Comparison of ENCODE assay signal across 26 cellular contexts in genomic region chr9:94696545-94696944, GRCh38. TPM values are rescaled to one million over a fixed set of nuclear protein-coding genes. Genes with fewer than 3 reads are reported as not detected.
DNase-seq lines count a peak whose midpoint lies in the region; ATAC-seq, FAIRE-seq and TF ChIP-seq lines count a peak whose summit lies in the region.
"Had no signal": no experiment of that assay in that cellular context is flagged by ENCODE, and none has a peak within 500 bp of the region (broad histone marks: within the 10 kb centered on the region; RNA-seq: fewer than 3 reads in every experiment).

No MANE protein-coding gene starts in this region.

- H3K27ac Mint-ChIP-seq in Caco-2 (ENCODE audit: unreplicated experiment) (peak overlapping the region; percentile 85), astrocyte (ENCODE audit: unreplicated experiment) (peak overlapping the region; percentile 43), nephron (peak overlapping the region; percentile 9 to 76 (median 72)), natural killer cell (no peak overlapping the region)
- H3K27ac Mint-ChIP-seq: CD14-positive monocyte; CD4-positive, alpha-beta T cell had no signal

- POLR2A ChIA-PET in Caco-2 (lab: Charles Lee): interaction anchor here (2.2 kb wide), 1 partner anchor 30 kb away, joined by 7 read pairs; the partner anchor contains the start of gene AOPEP

- H3K36me3 Mint-ChIP-seq in Caco-2 (ENCODE audit: insufficient read depth, unreplicated experiment): peaks cover 13% of the 10 kb centered on the region
- H3K36me3 Mint-ChIP-seq in astrocyte (ENCODE audit: low read depth, unreplicated experiment): no peaks in the 10 kb centered on the region
- H3K36me3 Mint-ChIP-seq in nephron (ENCODE audit: low read depth): no peaks in the 10 kb centered on the region
- no peaks in the 10 kb centered on the region for H3K36me3 Mint-ChIP-seq in natural killer cell
- H3K36me3 Mint-ChIP-seq: CD14-positive monocyte had no signal

- H3K4me2 ChIP-seq in astrocyte (ENCODE audit: low read length): no peak overlapping the region
- H3K4me2 ChIP-seq: A549; BLaER1 treated with 17β-estradiol and CSF1 and Interleukin-3, amounts not matched to agents 10 nM and 100 nM had no signal

- H3K27me3 ChIP-seq in Caco-2 (replicated peaks; ENCODE audit: control insufficient read depth, insufficient read depth, low read length) (no peaks in the 10 kb centered on the region), astrocyte (ENCODE audit: insufficient read depth, low read length) (no peaks in the 10 kb centered on the region)
- H3K27me3 ChIP-seq: BE2C; BLaER1 treated with 17β-estradiol and CSF1 and Interleukin-3, amounts not matched to agents 10 nM and 100 nM had no signal

- H3K4me3 ChIP-seq in Caco-2 (ENCODE audit: low read depth, low read length): no peak overlapping the region
- no peak overlapping the region for H3K4me3 ChIP-seq in astrocyte (ENCODE audit: insufficient read depth, low read depth, low read length)
- H3K4me3 ChIP-seq: A549; BLaER1 treated with 17β-estradiol and CSF1 and Interleukin-3, amounts not matched to agents 10 nM and 100 nM; GM23248 had no signal

- no peaks in the 10 kb centered on the region for H3K36me3 ChIP-seq in Caco-2 (ENCODE audit: control insufficient read depth, insufficient read depth, low read length)
- no peaks in the 10 kb centered on the region for H3K36me3 ChIP-seq in astrocyte (ENCODE audit: insufficient read depth, low read length)
- H3K36me3 ChIP-seq: BE2C; BLaER1 treated with 17β-estradiol and CSF1 and Interleukin-3, amounts not matched to agents 10 nM and 100 nM had no signal

- no peak overlapping the region for H3K27ac ChIP-seq in astrocyte (ENCODE audit: low read depth, low read length)
- H3K27ac ChIP-seq: A549; BLaER1 treated with 17β-estradiol and CSF1 and Interleukin-3, amounts not matched to agents 10 nM and 100 nM; GM23248 had no signal

- CTCF ChIA-PET in Caco-2 (lab: Charles Lee): no interaction called here

- intact Hi-C loops in Caco-2 (cut with micrococcal nuclease; ENCODE audit: unreplicated experiment): no loop called here
- intact Hi-C loops in natural killer cell (cut with micrococcal nuclease): loop anchor here (5.0 kb wide), 1 partner anchor 56 kb away; no protein-coding TSS in a partner anchor

- TF ChIP-seq CTCF in Caco-2 (IDR thresholded peaks at IDR 0.05; ENCODE audit: insufficient read depth in 1 of 2, low read depth in 1 of 2, low read length in 1 of 2, severe bottlenecking in 1 of 2, unreplicated experiment in 1 of 2) (no peak), astrocyte (IDR thresholded peaks at IDR 0.05; ENCODE audit: insufficient read depth, low read depth, low read length) (no peak), nephron (IDR thresholded peaks at IDR 0.05; ENCODE audit: unreplicated experiment in 3 of 3) (no peak), natural killer cell (IDR thresholded peaks at IDR 0.05) (no peak)

- H3K79me2 ChIP-seq in astrocyte (ENCODE audit: insufficient read depth, low read length): no peaks in the 10 kb centered on the region

- no peaks in the 10 kb centered on the region for H4K20me1 ChIP-seq in astrocyte (ENCODE audit: insufficient read depth, low read length)
- H4K20me1 ChIP-seq: BLaER1 treated with 17β-estradiol and CSF1 and Interleukin-3, amounts not matched to agents 10 nM and 100 nM had no signal

- DNase-seq in Caco-2 (no peak), astrocyte (ENCODE audit: low read depth) (no peak), left lobe of liver (ENCODE audit: low spot score) (peak; percentile 3), natural killer cell (no peak)
- DNase-seq: 8988T; ACHN; AML-193; BE2C; Calu3; CD4-positive, alpha-beta T cell; CD8-positive, alpha-beta memory T cell; DMS53; DMS79 treated with DMSO at 0.1 percent for 48 hours; GF-D8; H9 had no signal

- H3K9ac ChIP-seq in astrocyte (ENCODE audit: low read length): no peak overlapping the region
- H3K9ac ChIP-seq: BLaER1 treated with 17β-estradiol and CSF1 and Interleukin-3, amounts not matched to agents 10 nM and 100 nM; GM23248 had no signal

- H3K4me1 Mint-ChIP-seq in Caco-2 (ENCODE audit: low read depth, unreplicated experiment) (peaks cover 58% of the 10 kb centered on the region), astrocyte (ENCODE audit: low read depth, unreplicated experiment) (peaks cover 34% of the 10 kb centered on the region), nephron (peaks cover 33% of the 10 kb centered on the region), natural killer cell (no peaks in the 10 kb centered on the region)
- H3K4me1 Mint-ChIP-seq: CD14-positive monocyte; CD8-positive, alpha-beta memory T cell had no signal

- no TSS peak for BruUV-seq in Caco-2 (replicated peaks; lab: Mats Ljungman, UMichigan)

- H3K27me3 Mint-ChIP-seq in Caco-2 (ENCODE audit: insufficient read depth, unreplicated experiment) (no peaks in the 10 kb centered on the region), astrocyte (ENCODE audit: low read depth, unreplicated experiment) (no peaks in the 10 kb centered on the region), nephron (ENCODE audit: low read depth) (no peaks in the 10 kb centered on the region), natural killer cell (ENCODE audit: low read depth in 2 of 2) (peaks cover 10 to 27% of the 10 kb centered on the region in 2 donors)

- FAIRE-seq in astrocyte (lab: Jason Lieb, UNC): no peak
- FAIRE-seq: A549, GM12892 had no signal

- H2AFZ ChIP-seq in astrocyte (ENCODE audit: low read depth, low read length): no peak overlapping the region
- H2AFZ ChIP-seq: GM23248 had no signal

- peaks cover 10% of the 10 kb centered on the region for H3K9me3 Mint-ChIP-seq in Caco-2 (ENCODE audit: unreplicated experiment)
- peaks cover 4% of the 10 kb centered on the region for H3K9me3 Mint-ChIP-seq in astrocyte (ENCODE audit: unreplicated experiment)
- no peaks in the 10 kb centered on the region for H3K9me3 Mint-ChIP-seq in nephron
- no peaks in the 10 kb centered on the region for H3K9me3 Mint-ChIP-seq in natural killer cell
- H3K9me3 Mint-ChIP-seq: CD14-positive monocyte; CD4-positive, alpha-beta T cell; CD8-positive, alpha-beta memory T cell; H9 had no signal

- ATAC-seq in left lobe of liver: no peak
- no peak for ATAC-seq in HG03159 (IDR thresholded peaks at IDR 0.05; ENCODE audit: unreplicated experiment)
- ATAC-seq in natural killer cell: no peak
- no peak for ATAC-seq in HG03108 (IDR thresholded peaks at IDR 0.05; ENCODE audit: unreplicated experiment)
- ATAC-seq: A549, HCT116 had no signal

- no peak overlapping the region for H3K4me3 Mint-ChIP-seq in Caco-2 (ENCODE audit: unreplicated experiment)
- H3K4me3 Mint-ChIP-seq in astrocyte (ENCODE audit: unreplicated experiment): no peak overlapping the region
- no peak overlapping the region for H3K4me3 Mint-ChIP-seq in nephron
- no peak overlapping the region for H3K4me3 Mint-ChIP-seq in natural killer cell
- H3K4me3 Mint-ChIP-seq: CD14-positive monocyte; CD4-positive, alpha-beta T cell; CD8-positive, alpha-beta memory T cell; H9 had no signal

- no peaks in the 10 kb centered on the region; the same call in 1 of the 2 replicates for H3K9me3 ChIP-seq in Caco-2
- H3K9me3 ChIP-seq in astrocyte (ENCODE audit: insufficient read depth, low read depth, low read length): no peaks in the 10 kb centered on the region
- H3K9me3 ChIP-seq: A549; BE2C; BLaER1 treated with 17β-estradiol and CSF1 and Interleukin-3, amounts not matched to agents 10 nM and 100 nM had no signal

- H3K4me1 ChIP-seq in Caco-2 (peaks cover 85% of the 10 kb centered on the region), astrocyte (ENCODE audit: insufficient read depth, low read length) (peaks cover 5% of the 10 kb centered on the region)
- H3K4me1 ChIP-seq: BLaER1 treated with 17β-estradiol and CSF1 and Interleukin-3, amounts not matched to agents 10 nM and 100 nM had no signal

RNA-seq across cellular contexts. Expression of gene AOPEP, which starts 30.0 kb away (rescaled TPM):
- total RNA-seq in Caco-2 (2022) (61.7 and 63.3 TPM in 2 replicates), astrocyte (73.2 and 75.3 TPM in 2 replicates), left lobe of liver (75.5 TPM), natural killer cell (10 to 100 TPM; 20.1 to 22.6 (median 20.6) TPM)

RNA-seq across cellular contexts. Expression of gene FBP1, which starts 57.2 kb away (rescaled TPM):
- total RNA-seq in Caco-2 (2022): 1.8 and 2.3 TPM in 2 replicates
- total RNA-seq in astrocyte: 0.25 TPM in 1 of 2 replicates, not detected in the other
- 476 TPM for total RNA-seq in left lobe of liver
- total RNA-seq in natural killer cell: 10 to 100 TPM; 14.0 to 17.0 (median 15.5) TPM
- total RNA-seq: Daoy, GM23248, H4 had no signal

Comparison
In these comparisons a context has a peak if more than half of its experiments do, and no peak if none do; other contexts are left out.
1. H3K27ac Mint-ChIP-seq: peak in Caco-2 (single experiment), astrocyte (single experiment) and nephron (3 of 3); none in natural killer cell (0 of 2).
2. RNA of gene FBP1, which starts 57.2 kb away (total RNA-seq): 476 TPM in left lobe of liver (single experiment); 14.0 to 17.0 TPM in natural killer cell, 1.8 to 2.3 TPM in Caco-2 and 0.25 TPM in astrocyte; every median in the first group is over 10 times any median in the second.